In the genomic region with DNA sequence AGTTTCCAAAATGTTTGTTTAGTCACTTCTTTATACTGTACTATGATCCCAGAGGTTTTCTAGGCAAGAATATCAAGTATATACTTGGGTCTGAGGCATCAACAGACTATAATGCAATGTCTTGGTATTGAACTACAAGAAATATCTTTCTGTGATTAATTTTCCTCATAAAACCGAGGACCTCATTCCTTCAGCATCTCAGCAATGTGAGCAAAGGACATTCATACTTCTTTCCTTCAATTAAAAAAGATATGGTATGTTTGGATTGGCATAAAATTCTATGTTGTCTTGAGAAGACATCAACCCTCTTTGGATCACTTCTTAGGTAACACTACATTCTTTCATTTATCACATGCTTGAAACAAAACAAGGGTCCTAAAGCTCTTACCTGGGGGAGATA, we compare ENCODE assay signal across 21 cellular contexts.
"Had no signal": no experiment of that assay in that cellular context is flagged by ENCODE, and none has a peak within 500 bp of the region (broad histone marks: within the 10 kb centered on the region; RNA-seq: fewer than 3 reads in every experiment).

No MANE protein-coding gene starts in this region.

- H3K9me3 Mint-ChIP-seq: neural crest cell had no signal

- H3K4me3 ChIP-seq: dorsolateral prefrontal cortex, heart left ventricle, mucosa of descending colon, pancreas, spleen, testis, tibial nerve had no signal

- H3K4me3 Mint-ChIP-seq: natural killer cell; neural crest cell; stimulated activated memory B cell treated with anti-CD40 and anti-IgM and Interleukin-4, amounts not matched to agents 10 μg/mL and 1 μg/mL and 100 μg/mL, for 72 hours; stimulated activated naive CD8-positive, alpha-beta T cell treated with anti-CD3 and anti-CD28 coated beads, Interleukin-15, Interleukin-2, amounts not matched to agents 100 ng/mL and 50 ng/mL, for 24 hours had no signal

- H3K4me1 Mint-ChIP-seq: natural killer cell; neural crest cell; stimulated activated memory B cell treated with anti-CD40 and anti-IgM and Interleukin-4, amounts not matched to agents 10 μg/mL and 1 μg/mL and 100 μg/mL, for 72 hours had no signal

- H3K27me3 Mint-ChIP-seq: stimulated activated memory B cell treated with anti-CD40 and anti-IgM and Interleukin-4, amounts not matched to agents 10 μg/mL and 1 μg/mL and 100 μg/mL, for 72 hours; stimulated activated naive CD8-positive, alpha-beta T cell treated with anti-CD3 and anti-CD28 coated beads, Interleukin-15, Interleukin-2, amounts not matched to agents 100 ng/mL and 50 ng/mL, for 24 hours had no signal

- H3K27ac Mint-ChIP-seq: natural killer cell; progenitor cell of endocrine pancreas; stimulated activated memory B cell treated with anti-CD40 and anti-IgM and Interleukin-4, amounts not matched to agents 10 μg/mL and 1 μg/mL and 100 μg/mL, for 72 hours; stimulated activated naive CD8-positive, alpha-beta T cell treated with anti-CD3 and anti-CD28 coated beads, Interleukin-15, Interleukin-2, amounts not matched to agents 100 ng/mL and 50 ng/mL, for 24 hours had no signal

- H3K27ac ChIP-seq: dorsolateral prefrontal cortex, heart left ventricle, pancreas, spleen, testis, tibial nerve had no signal

- H3K36me3 ChIP-seq: heart left ventricle, pancreas, spleen, tibial nerve had no signal

- DNase-seq: cortex of kidney; dorsolateral prefrontal cortex; effector memory CD4-positive, alpha-beta T cell; heart left ventricle; hippocampal formation; kidney glomerular epithelial cell; mesendoderm; mucosa of descending colon; natural killer cell; pancreas; right cardiac atrium; spleen; stimulated activated CD4-positive, alpha-beta T cell treated with anti-CD3 and anti-CD28 coated beads, Interleukin-15, amount 100 ng/mL, for 24 hours; stimulated activated CD4-positive, alpha-beta T cell treated with anti-CD3 and anti-CD28 coated beads, Interleukin-1b, Interleukin-23, amount 100 ng/mL, for 48 hours; stimulated activated CD4-positive, alpha-beta T cell treated with anti-CD3 and anti-CD28 coated beads, Interleukin-4, amount 100 ng/mL, for 24 hours; testis had no signal

- H3K4me1 ChIP-seq: pancreas, spleen, testis, tibial nerve had no signal

- H3K9me3 ChIP-seq: mucosa of descending colon, pancreas, testis had no signal

- H3K36me3 Mint-ChIP-seq: natural killer cell; stimulated activated memory B cell treated with anti-CD40 and anti-IgM and Interleukin-4, amounts not matched to agents 10 μg/mL and 1 μg/mL and 100 μg/mL, for 72 hours had no signal

- H3K27me3 ChIP-seq: dorsolateral prefrontal cortex, heart left ventricle, pancreas, spleen, testis, tibial nerve had no signal
